In the genomic region with DNA sequence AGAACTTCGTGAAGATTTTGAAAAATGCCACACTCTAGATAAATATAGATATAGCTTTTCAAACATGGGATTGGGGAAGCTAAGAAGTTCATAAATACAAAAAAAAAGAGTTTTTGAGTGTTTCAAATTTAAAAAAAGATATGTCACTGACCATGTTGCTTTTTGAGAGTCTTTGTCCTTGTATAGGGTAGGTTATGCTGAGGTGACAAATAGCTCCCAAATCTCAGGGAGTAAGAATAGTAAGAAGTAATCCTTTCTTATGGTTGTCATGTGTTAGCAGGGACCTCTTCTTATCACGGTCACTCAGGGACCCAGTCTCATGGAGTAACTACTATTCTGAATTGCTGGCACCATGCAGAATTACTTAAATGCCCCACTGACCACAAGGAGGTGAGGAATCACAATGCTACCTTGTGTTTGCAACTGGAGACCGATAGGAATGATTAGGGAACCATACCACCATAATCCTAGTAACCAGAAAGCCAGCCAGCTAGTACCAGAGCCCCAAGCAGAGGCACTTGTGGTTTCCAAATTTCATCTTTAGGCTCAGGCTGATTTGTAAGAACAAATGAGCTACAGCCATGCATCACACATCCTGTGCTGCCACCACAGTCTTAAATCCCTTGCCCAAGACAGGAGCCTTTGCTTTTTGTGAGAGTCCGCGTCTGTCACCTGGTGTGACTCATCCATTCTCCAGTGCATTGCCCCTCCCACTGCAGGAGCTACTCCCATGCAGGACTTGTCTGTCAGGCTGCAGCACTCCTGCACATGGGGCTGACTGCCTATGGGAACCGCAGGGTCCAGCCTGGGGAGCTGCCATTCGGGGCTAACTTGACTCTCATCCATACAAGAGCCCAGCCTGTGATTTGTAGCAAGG, we compare ENCODE assay signal across 8 cellular contexts. TPM values are rescaled to one million over a fixed set of nuclear protein-coding genes. Genes with fewer than 3 reads are reported as not detected.
DNase-seq lines count a peak whose midpoint lies in the region; ATAC-seq and TF ChIP-seq lines count a peak whose summit lies in the region.

No MANE protein-coding gene starts in this region.

- no peak overlapping the region for H3K27ac ChIP-seq in right atrium auricular region
- H3K27ac ChIP-seq in esophagus muscularis mucosa (replicated peaks in 1 of 4), result no peak overlapping the region

- H3K4me3 ChIP-seq in right atrium auricular region (no peak overlapping the region), esophagus muscularis mucosa (no peak overlapping the region)

- H3K27me3 Mint-ChIP-seq in stimulated activated memory B cell treated with anti-CD40 and anti-IgM and Interleukin-4, amounts not matched to agents 10 μg/mL and 1 μg/mL and 100 μg/mL, for 72 hours, result peaks cover 9% of the 10 kb centered on the region

- no peaks in the 10 kb centered on the region for H3K4me1 Mint-ChIP-seq in stimulated activated memory B cell treated with anti-CD40 and anti-IgM and Interleukin-4, amounts not matched to agents 10 μg/mL and 1 μg/mL and 100 μg/mL, for 72 hours

- WGBS in esophagus muscularis mucosa, result 89% methylated on average over 7 of the region's 7 CpGs

- peak; percentile 27 to 86 for ATAC-seq in left cardiac atrium
- ATAC-seq in stimulated activated memory B cell treated with anti-CD40 and anti-IgM and Interleukin-4, amounts not matched to agents 10 μg/mL and 1 μg/mL and 100 μg/mL, for 72 hours, result peak; percentile 42
- no peak for ATAC-seq in HG03354 (IDR thresholded peaks at IDR 0.05; ENCODE audit: poor library complexity, severe bottlenecking, unreplicated experiment)

- H3K9me3 ChIP-seq in right atrium auricular region (no peaks in the 10 kb centered on the region), esophagus muscularis mucosa (no peaks in the 10 kb centered on the region)

- H3K4me3 Mint-ChIP-seq in stimulated activated memory B cell treated with anti-CD40 and anti-IgM and Interleukin-4, amounts not matched to agents 10 μg/mL and 1 μg/mL and 100 μg/mL, for 72 hours, result no peak overlapping the region

- DNase-seq in left cardiac atrium (no peak), right atrium auricular region (ENCODE audit: low spot score) (no peak), SW480 (ENCODE audit: low spot score) (peak; percentile 64), fibroblast of gingiva (ENCODE audit: low read depth) (peak; percentile 4), putamen (ENCODE audit: low spot score) (no peak), esophagus muscularis mucosa (ENCODE audit: extremely low spot score) (no peak)

- no peaks in the 10 kb centered on the region for H3K36me3 Mint-ChIP-seq in stimulated activated memory B cell treated with anti-CD40 and anti-IgM and Interleukin-4, amounts not matched to agents 10 μg/mL and 1 μg/mL and 100 μg/mL, for 72 hours

- TF ChIP-seq EP300 in esophagus muscularis mucosa (IDR thresholded peaks at IDR 0.05), result no peak

- H3K36me3 ChIP-seq in right atrium auricular region, result no peaks in the 10 kb centered on the region
- H3K36me3 ChIP-seq in esophagus muscularis mucosa, result no peaks in the 10 kb centered on the region

- intact Hi-C loops in left cardiac atrium (cut with DNase I) (no loop called here), esophagus muscularis mucosa (cut with DNase I) (no loop called here)

- TF ChIP-seq CTCF in right atrium auricular region (IDR thresholded peaks at IDR 0.05) (no peak), esophagus muscularis mucosa (IDR thresholded peaks at IDR 0.05) (no peak)

- no peaks in the 10 kb centered on the region for H3K9me3 Mint-ChIP-seq in stimulated activated memory B cell treated with anti-CD40 and anti-IgM and Interleukin-4, amounts not matched to agents 10 μg/mL and 1 μg/mL and 100 μg/mL, for 72 hours

- H3K27me3 ChIP-seq in right atrium auricular region, result no peaks in the 10 kb centered on the region
- no peaks in the 10 kb centered on the region for H3K27me3 ChIP-seq in esophagus muscularis mucosa

- peaks cover 0 to 8% of the 10 kb centered on the region in 2 donors for H3K4me1 ChIP-seq in right atrium auricular region
- peaks cover 0 to 8% (median 1%) of the 10 kb centered on the region in 4 donors for H3K4me1 ChIP-seq in esophagus muscularis mucosa

- TF ChIP-seq POLR2A in esophagus muscularis mucosa (IDR thresholded peaks at IDR 0.05; ENCODE audit: low read depth), result no peak

- H3K27ac Mint-ChIP-seq in stimulated activated memory B cell treated with anti-CD40 and anti-IgM and Interleukin-4, amounts not matched to agents 10 μg/mL and 1 μg/mL and 100 μg/mL, for 72 hours, result no peak overlapping the region

RNA-seq across cellular contexts. Expression of a gene that starts 42.4 kb away (rescaled TPM):
- total RNA-seq in left cardiac atrium (under 1 TPM; 0.06 to 0.26 TPM), right atrium auricular region (under 1 TPM in 1 of 2 donors, not detected in 1; 0.86 TPM), esophagus muscularis mucosa (under 1 TPM; 0.17 to 0.52 (median 0.37) TPM)

Comparison
In these comparisons a context has a peak if more than half of its experiments do, and no peak if none do; other contexts are left out.
1. DNase-seq: peak in SW480 (single experiment) and fibroblast of gingiva (single experiment); none in left cardiac atrium (single experiment), right atrium auricular region (single experiment), putamen (single experiment) and esophagus muscularis mucosa (single experiment).